9 cellular contexts compared by ENCODE assay signal in the genomic region with DNA sequence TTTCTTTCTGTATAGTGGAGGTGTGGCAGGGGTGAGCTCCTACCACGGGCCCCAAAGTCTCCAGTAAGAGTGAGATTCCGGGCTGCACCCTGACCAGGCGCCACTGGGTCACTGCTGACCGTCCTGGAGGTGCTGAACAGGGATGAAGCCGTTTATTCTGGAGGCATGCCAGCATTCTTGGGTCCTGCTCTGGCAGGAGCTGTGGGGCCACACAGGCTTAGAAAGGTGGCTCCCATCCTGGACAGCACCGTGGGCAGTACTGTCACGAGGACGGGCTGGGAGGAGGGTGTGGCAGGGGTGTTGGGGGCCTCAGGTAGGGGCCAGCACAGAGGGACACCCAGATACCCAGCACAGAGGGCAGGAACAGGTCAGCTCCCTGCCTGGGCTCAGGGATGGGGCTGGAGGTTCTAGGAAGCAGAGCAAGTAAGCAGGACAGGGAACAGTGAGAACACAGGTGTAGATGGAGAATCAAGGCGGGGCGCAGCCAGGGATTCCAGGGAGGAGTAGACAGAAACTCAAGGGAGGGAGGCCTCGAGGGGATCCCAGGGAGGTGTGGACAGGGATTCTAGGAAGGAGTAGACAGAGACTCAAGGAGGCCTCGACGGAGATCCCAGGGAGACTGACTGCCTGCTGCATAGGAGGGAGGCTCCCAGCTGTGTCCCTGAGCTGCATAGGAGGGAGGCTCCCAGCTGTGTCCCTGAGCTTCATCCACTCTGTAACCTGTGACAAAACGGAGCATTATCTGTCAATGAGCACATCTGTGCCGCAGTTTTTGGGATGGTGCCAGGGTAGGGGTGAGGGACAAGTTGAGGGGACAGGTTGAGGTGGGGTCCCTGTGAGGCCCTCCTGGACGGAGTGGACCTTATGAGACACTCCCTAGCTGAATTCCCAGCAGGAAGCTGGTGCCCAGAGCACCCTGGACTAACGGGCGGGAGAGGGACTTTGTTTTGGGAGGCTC. TPM values are rescaled to one million over a fixed set of nuclear protein-coding genes. Genes with fewer than 3 reads are reported as not detected.
DNase-seq lines count a peak whose midpoint lies in the region; ATAC-seq and TF ChIP-seq lines count a peak whose summit lies in the region.
"Had no signal": no experiment of that assay in that cellular context is flagged by ENCODE, and none has a peak within 500 bp of the region (broad histone marks: within the 10 kb centered on the region; RNA-seq: fewer than 3 reads in every experiment).

No MANE protein-coding gene starts in this region.

- H3K4me3 ChIP-seq in H7 (ENCODE audit: insufficient read depth, low read depth, low read length) = peak overlapping the region; percentile 46
- H3K4me3 ChIP-seq in ectodermal cell (ENCODE audit: insufficient read depth, low read depth, low read length) = peak overlapping the region; percentile 41
- H3K4me3 ChIP-seq in esophagus muscularis mucosa = no peak overlapping the region

- intact Hi-C loops in esophagus muscularis mucosa (cut with DNase I) = no loop called here

- H3K27ac ChIP-seq in ectodermal cell (ENCODE audit: insufficient read depth, low read depth, low read length, poor library complexity, severe bottlenecking) (no peak overlapping the region), esophagus muscularis mucosa (replicated peaks in 1 of 4) (no peak overlapping the region)
- H3K27ac ChIP-seq: ovary had no signal

- no peak for ATAC-seq in GM21381 (IDR thresholded peaks at IDR 0.05; ENCODE audit: unreplicated experiment)

- no peak for TF ChIP-seq EP300 in esophagus muscularis mucosa (IDR thresholded peaks at IDR 0.05)

- no peak for TF ChIP-seq POLR2A in esophagus muscularis mucosa (IDR thresholded peaks at IDR 0.05; ENCODE audit: low read depth)

- H3K4me1 ChIP-seq in ectodermal cell (ENCODE audit: control insufficient read depth, insufficient read depth, low read length) (peaks cover 22% of the 10 kb centered on the region), esophagus muscularis mucosa (peaks cover 3 to 14% (median 10%) of the 10 kb centered on the region in 4 donors)

- no peaks in the 10 kb centered on the region for H3K9me3 ChIP-seq in ectodermal cell (ENCODE audit: control insufficient read depth, low read length)
- peaks cover 0 to 5% (median 2%) of the 10 kb centered on the region in 4 donors for H3K9me3 ChIP-seq in esophagus muscularis mucosa
- H3K9me3 ChIP-seq: ovary had no signal

- DNase-seq in H7 = peak; percentile 68
- DNase-seq in NCI-H345 (lab: John Stamatoyannopoulos, UW) = peak; percentile 53
- DNase-seq in retina = peak; percentile 49
- no peak for DNase-seq in KG1 (lab: John Stamatoyannopoulos, UW)
- DNase-seq in NCI-H446 treated with DMSO at 0.1 percent for 48 hours (lab: John Stamatoyannopoulos, UW) = no peak
- DNase-seq in esophagus muscularis mucosa (ENCODE audit: extremely low spot score) = no peak

- H3K36me3 ChIP-seq in H7 (replicated peaks; ENCODE audit: control insufficient read depth, insufficient read depth, low read length) = peaks cover 4% of the 10 kb centered on the region
- peaks cover 20% of the 10 kb centered on the region for H3K36me3 ChIP-seq in ectodermal cell (ENCODE audit: control insufficient read depth, insufficient read depth, low read length)
- no peaks in the 10 kb centered on the region for H3K36me3 ChIP-seq in esophagus muscularis mucosa
- H3K36me3 ChIP-seq: ovary had no signal

- WGBS in ectodermal cell, 2 experiments = 85 to 87% methylated on average over 18 of the region's 18 CpGs
- 62% methylated on average over 17 of the region's 18 CpGs for WGBS in esophagus muscularis mucosa

- no peaks in the 10 kb centered on the region for H3K27me3 ChIP-seq in H7 (ENCODE audit: control insufficient read depth, insufficient read depth, low read length)
- H3K27me3 ChIP-seq in ectodermal cell (ENCODE audit: control insufficient read depth, insufficient read depth, low read length, poor library complexity, severe bottlenecking) = no peaks in the 10 kb centered on the region
- H3K27me3 ChIP-seq in esophagus muscularis mucosa = peaks cover 3 to 73% (median 37%) of the 10 kb centered on the region in 4 donors
- H3K27me3 ChIP-seq: ovary had no signal

- TF ChIP-seq CTCF in esophagus muscularis mucosa (IDR thresholded peaks at IDR 0.05) = no peak

RNA-seq across cellular contexts. Expression of a gene that starts 1.1 kb away (rescaled TPM):
- total RNA-seq in H7 (2014; rRNA removed; shearing (Covaris generic)) = 25.2 and 34.1 TPM in 2 replicates
- polyA plus RNA-seq in ectodermal cell (2013, experiment 1 of 4) = 74.7 TPM
- 85.1 TPM for polyA plus RNA-seq in ectodermal cell (2013, experiment 2 of 4)
- polyA plus RNA-seq in ectodermal cell (2013, experiment 3 of 4) = 51.2 TPM
- polyA plus RNA-seq in ectodermal cell (2013, experiment 4 of 4) = 55.6 TPM
- total RNA-seq in esophagus muscularis mucosa = under 1 TPM in 2 of 4 donors, not detected in 2; under 0.01 to 0.46 TPM

Comparison
In these comparisons a context has a peak if more than half of its experiments do, and no peak if none do; other contexts are left out.
1. DNase-seq: peak in H7 (single experiment), NCI-H345 (single experiment) and retina (single experiment); none in KG1 (single experiment), NCI-H446 treated with DMSO at 0.1 percent for 48 hours (single experiment) and esophagus muscularis mucosa (single experiment).
2. H3K4me3 ChIP-seq: peak in H7 (single experiment) and ectodermal cell (single experiment); none in esophagus muscularis mucosa (0 of 4).
3. RNA of a gene that starts 1.1 kb away (total RNA-seq): 25.2 to 34.1 TPM in H7; under 0.01 to 0.46 TPM in esophagus muscularis mucosa; every median in the first group is over 10 times any median in the second.